Comparison of ENCODE assay signal across 28 cellular contexts in genomic region chr11:69648679-69649575, GRCh38. TPM values are rescaled to one million over a fixed set of nuclear protein-coding genes. Genes with fewer than 3 reads are reported as not detected.
DNase-seq lines count a peak whose midpoint lies in the region; ATAC-seq, FAIRE-seq and TF ChIP-seq lines count a peak whose summit lies in the region.
"Had no signal": no experiment of that assay in that cellular context is flagged by ENCODE, and none has a peak within 500 bp of the region (broad histone marks: within the 10 kb centered on the region; RNA-seq: fewer than 3 reads in every experiment).

No MANE protein-coding gene starts in this region.

- TF ChIP-seq POLR2A in K562 (conservative IDR thresholded peaks at IDR 0.05) = no peak

- H3K36me3 ChIP-seq in A673 (ENCODE audit: insufficient read depth, low read length, poor library complexity, severe bottlenecking) = peaks cover 100% of the 10 kb centered on the region
- peaks cover 39% of the 10 kb centered on the region for H3K36me3 ChIP-seq in H7 (replicated peaks; ENCODE audit: control insufficient read depth, insufficient read depth, low read length)
- H3K36me3 ChIP-seq in K562 (ENCODE audit: control insufficient read depth, insufficient read depth, low read length) = no peaks in the 10 kb centered on the region
- H3K36me3 ChIP-seq: uterus had no signal

- DNase-seq in A673 (ENCODE audit: low spot score) (peak; percentile 70), H7 (peak; percentile 36), K562 (ENCODE audit: extremely low read depth in 1 of 4, low spot score in 3 of 4) (no peak), neural crest cell (ENCODE audit: low read depth, low spot score) (no peak), superior temporal gyrus (ENCODE audit: extremely low spot score) (no peak), NCI-H2029 (lab: John Stamatoyannopoulos, UW) (no peak)
- DNase-seq in activated CD4-positive, alpha-beta T cell treated with anti-CD3 and anti-CD28 coated beads, Interleukin-2, amount 10 ng/mL, durations not matched to agents 7 days and 5 days = no peak
- DNase-seq: activated CD4-positive, alpha-beta T cell treated with anti-CD3 and anti-CD28 coated beads for 36 hours; activated CD8-positive, alpha-beta memory T cell treated with anti-CD3 and anti-CD28 coated beads for 24 hours; activated gamma-delta T cell; activated T-cell treated with anti-CD3 and anti-CD28 coated beads, Interleukin-2, amount 50 U/mL, for 1 hour; CD4-positive, CD25-positive, alpha-beta regulatory T cell; effector CD8-positive, alpha-beta T cell; foreskin melanocyte; left ventricle myocardium superior; NCI-H1436; NCI-H2107; NCI-H446 treated with DMSO at 0.1 percent for 48 hours; PC-3; SHP77 treated with DMSO at 0.1 percent for 48 hours; uterus had no signal

- POLR2A ChIA-PET in A673 (lab: Charles Lee; ENCODE audit: low non-redundant PET) = interaction anchor here (0.5 to 1.0 kb wide), 2 partner anchors 10 to 581 kb away, joined by 3 to 4 read pairs; no protein-coding TSS in a partner anchor
- POLR2A ChIA-PET in K562 (lab: Yijun Ruan, JAX) = no interaction called here
- POLR2A ChIA-PET in activated CD4-positive, alpha-beta T cell treated with anti-CD3 and anti-CD28 coated beads, Interleukin-2, amount 10 ng/mL, durations not matched to agents 7 days and 5 days (lab: Charles Lee) = no interaction called here

- ATAC-seq in K562 = no peak
- ATAC-seq in GM21526 (IDR thresholded peaks at IDR 0.05; ENCODE audit: low FRiP score, unreplicated experiment) = no peak
- ATAC-seq: activated CD4-positive, alpha-beta T cell treated with anti-CD3 and anti-CD28 coated beads for 36 hours; left ventricle myocardium superior; PC-3 had no signal

- TF ChIP-seq RAD21 in K562 (CRISPR knock-in tag; conservative IDR thresholded peaks at IDR 0.05 in 1 of 2, IDR thresholded peaks at IDR 0.05 in 1 of 2) = no peak

- H3K4me3 Mint-ChIP-seq in neural crest cell = peak overlapping the region; percentile 92
- no peak overlapping the region for H3K4me3 Mint-ChIP-seq in activated CD4-positive, alpha-beta T cell treated with anti-CD3 and anti-CD28 coated beads, Interleukin-2, amount 10 ng/mL, durations not matched to agents 7 days and 5 days
- H3K4me3 Mint-ChIP-seq: activated CD4-positive, alpha-beta T cell treated with anti-CD3 and anti-CD28 coated beads for 36 hours; brain had no signal

- no peak overlapping the region for H3K4me2 ChIP-seq in K562 (ENCODE audit: insufficient read depth, low read length)
- H3K4me2 ChIP-seq: smooth muscle cell had no signal

- no peak overlapping the region for H2AFZ ChIP-seq in K562 (ENCODE audit: low read depth, low read length)

- BruUV-seq in A673 (replicated peaks; lab: Mats Ljungman, UMichigan) (no TSS peak), K562 (replicated peaks; lab: Mats Ljungman, UMichigan) (no TSS peak)

- H3K9ac ChIP-seq in K562 (ENCODE audit: insufficient read depth in 1 of 2, low read depth in 2 of 2, low read length in 2 of 2) = peak overlapping the region in 1 of 2 experiments; percentile 35; a peak in 1 of 4 replicates

- no peaks in the 10 kb centered on the region; the same call in none of the 2 replicates for H4K20me1 ChIP-seq in K562 (replicated peaks; ENCODE audit: control insufficient read depth, insufficient read depth, low read length)

- no peaks in the 10 kb centered on the region for H3K27me3 ChIP-seq in A673 (replicated peaks; ENCODE audit: insufficient read depth, low read depth, low read length, poor library complexity)
- H3K27me3 ChIP-seq in H7 (ENCODE audit: control insufficient read depth, insufficient read depth, low read length) = no peaks in the 10 kb centered on the region
- H3K27me3 ChIP-seq in K562 (ENCODE audit: control insufficient read depth in 2 of 2, insufficient read depth in 2 of 2, low read length in 2 of 2) = no peaks in the 10 kb centered on the region
- H3K27me3 ChIP-seq: suprapubic skin, uterus had no signal

- in situ Hi-C loops in K562 (cut with MboI) = no loop called here

- no peaks in the 10 kb centered on the region for H3K79me2 ChIP-seq in K562 (ENCODE audit: control insufficient read depth, insufficient read depth, low read length)

- no peak overlapping the region for H3K27ac Mint-ChIP-seq in neural crest cell (ENCODE audit: unreplicated experiment)
- no peak overlapping the region for H3K27ac Mint-ChIP-seq in activated CD4-positive, alpha-beta T cell treated with anti-CD3 and anti-CD28 coated beads, Interleukin-2, amount 10 ng/mL, durations not matched to agents 7 days and 5 days
- H3K27ac Mint-ChIP-seq: activated CD4-positive, alpha-beta T cell treated with anti-CD3 and anti-CD28 coated beads for 36 hours; CD4-positive, CD25-positive, alpha-beta regulatory T cell had no signal

- 70% methylated on average over 34 of the region's 37 CpGs for WGBS in K562 (ENCODE audit: insufficient coverage, low coverage, missing lambda C conversion rate)

- peaks cover 48% of the 10 kb centered on the region for H3K4me1 Mint-ChIP-seq in neural crest cell
- H3K4me1 Mint-ChIP-seq in activated CD4-positive, alpha-beta T cell treated with anti-CD3 and anti-CD28 coated beads, Interleukin-2, amount 10 ng/mL, durations not matched to agents 7 days and 5 days = no peaks in the 10 kb centered on the region
- H3K4me1 Mint-ChIP-seq: activated CD4-positive, alpha-beta T cell treated with anti-CD3 and anti-CD28 coated beads for 36 hours had no signal

- peak overlapping the region; percentile 99 for H3K27ac ChIP-seq in A673 (ENCODE audit: low read depth, low read length, poor library complexity, severe bottlenecking)
- no peak overlapping the region for H3K27ac ChIP-seq in K562 (ENCODE audit: extremely low read depth, low read depth, low read length)
- H3K27ac ChIP-seq: suprapubic skin, uterus had no signal

- H3K27me3 Mint-ChIP-seq in neural crest cell (ENCODE audit: low read depth) = peaks cover 31% of the 10 kb centered on the region
- peaks cover 2% of the 10 kb centered on the region for H3K27me3 Mint-ChIP-seq in activated CD4-positive, alpha-beta T cell treated with anti-CD3 and anti-CD28 coated beads, Interleukin-2, amount 10 ng/mL, durations not matched to agents 7 days and 5 days
- H3K27me3 Mint-ChIP-seq: activated CD4-positive, alpha-beta T cell treated with anti-CD3 and anti-CD28 coated beads for 36 hours had no signal

- CTCF ChIA-PET in A673 (lab: Charles Lee) (no interaction called here), K562 (lab: Yijun Ruan, JAX; ENCODE audit: low intra/inter-chr PET ratio) (no interaction called here)
- CTCF ChIA-PET in activated CD4-positive, alpha-beta T cell treated with anti-CD3 and anti-CD28 coated beads, Interleukin-2, amount 10 ng/mL, durations not matched to agents 7 days and 5 days (lab: Charles Lee) = no interaction called here

- intact Hi-C loops in A673 (cut with micrococcal nuclease; ENCODE audit: unreplicated experiment) (no loop called here), K562 (cut with micrococcal nuclease) (loop anchor here (10.0 kb wide), 3 partner anchors 414 to 1014 kb away; no protein-coding TSS in a partner anchor)

- no peak for TF ChIP-seq EP300 in K562 (IDR thresholded peaks at IDR 0.05; ENCODE audit: low read length)

- H3K4me1 ChIP-seq in A673 (ENCODE audit: insufficient read depth, low read length, poor library complexity, severe bottlenecking) = peaks cover 88% of the 10 kb centered on the region
- H3K4me1 ChIP-seq in K562 (replicated peaks in 1 of 2; ENCODE audit: control insufficient read depth in 2 of 2, insufficient read depth in 2 of 2, low read length in 2 of 2) = peaks cover 3 to 51% of the 10 kb centered on the region in 2 experiments; a peak in 4 of 5 replicates

- H3K9me1 ChIP-seq in K562 (ENCODE audit: control insufficient read depth, insufficient read depth, low read length) = no peaks in the 10 kb centered on the region

- peaks cover 30% of the 10 kb centered on the region for H3K36me3 Mint-ChIP-seq in neural crest cell (ENCODE audit: low read depth)
- H3K36me3 Mint-ChIP-seq in activated CD4-positive, alpha-beta T cell treated with anti-CD3 and anti-CD28 coated beads, Interleukin-2, amount 10 ng/mL, durations not matched to agents 7 days and 5 days (ENCODE audit: low read depth) = no peaks in the 10 kb centered on the region

- TF ChIP-seq CTCF in A673 (conservative IDR thresholded peaks at IDR 0.05; ENCODE audit: low read depth, low read length) (no peak), K562 (IDR thresholded peaks at IDR 0.05 in 2 of 3, conservative IDR thresholded peaks at IDR 0.05 in 1 of 3; ENCODE audit: insufficient read depth in 2 of 3, low read depth in 1 of 3, low read length in 3 of 3) (no peak), neural crest cell (conservative IDR thresholded peaks at IDR 0.05) (no peak)

- H3K4me3 ChIP-seq in A673 (ENCODE audit: low read depth, low read length, poor library complexity, severe bottlenecking) = peak overlapping the region; percentile 86
- H3K4me3 ChIP-seq in H7 (ENCODE audit: insufficient read depth, low read depth, low read length) = no peak overlapping the region
- H3K4me3 ChIP-seq in K562 = no peak overlapping the region
- H3K4me3 ChIP-seq: smooth muscle cell, suprapubic skin, uterus had no signal

- H3K9me3 ChIP-seq in A673 (ENCODE audit: low read depth, low read length, poor library complexity, severe bottlenecking) = no peaks in the 10 kb centered on the region
- H3K9me3 ChIP-seq in K562 (replicated peaks; ENCODE audit: control insufficient read depth, insufficient read depth, low read depth, low read length) = no peaks in the 10 kb centered on the region
- H3K9me3 ChIP-seq: suprapubic skin, uterus had no signal

- no peak for FAIRE-seq in K562 (lab: Jason Lieb, UNC)
- FAIRE-seq: GM19239 had no signal

- H3K9me3 Mint-ChIP-seq in neural crest cell = no peaks in the 10 kb centered on the region
- no peaks in the 10 kb centered on the region for H3K9me3 Mint-ChIP-seq in activated CD4-positive, alpha-beta T cell treated with anti-CD3 and anti-CD28 coated beads, Interleukin-2, amount 10 ng/mL, durations not matched to agents 7 days and 5 days
- H3K9me3 Mint-ChIP-seq: CD4-positive, CD25-positive, alpha-beta regulatory T cell had no signal

RNA-seq across cellular contexts. Expression of gene CCND1, which starts 8.0 kb away (rescaled TPM):
- 2,517 and 2,519 TPM in 2 replicates for total RNA-seq in A673 (2021)
- total RNA-seq in H7 (2014; rRNA removed; shearing (Covaris generic)) = 220 and 292 TPM in 2 replicates
- total RNA-seq in K562 (2011; cell fraction: chromatin; rRNA removed; ENCODE audit: low replicate concordance) = 9.3 and 33.6 TPM in 2 replicates
- 22.5 and 33.2 TPM in 2 replicates for total RNA-seq in K562 (2011; cell fraction: nucleolus; rRNA removed)
- total RNA-seq in K562 (2011; cell fraction: nucleoplasm; rRNA removed) = 11.1 and 13.8 TPM in 2 replicates
- total RNA-seq in K562 (2014; rRNA removed) = 7.7 and 11.4 TPM in 2 replicates
- total RNA-seq in K562 (2014; rRNA removed; fragmentation: Illumina TruSeq; extraction: Trizol) = 3.1 TPM in 2 replicates
- 2.2 and 3.8 TPM in 2 replicates for total RNA-seq in K562 (2015; rRNA removed; fragmentation: Illumina TruSeq; extraction: Trizol)
- 18.9 and 23.3 TPM in 2 replicates for total RNA-seq in K562 (2021)
- polyA plus RNA-seq in K562 (2011; rRNA removed) = 16.7 and 19.7 TPM in 2 replicates
- 16.2 and 30.6 TPM in 2 replicates for polyA plus RNA-seq in K562 (2011; cell fraction: cytosol; rRNA removed)
- polyA plus RNA-seq in K562 (2011; cell fraction: nucleus; rRNA removed) = 20.4 and 50.8 TPM in 2 replicates
- polyA plus RNA-seq in K562 (2012) = 6.0 and 6.3 TPM in 2 replicates
- 3.0 and 6.5 TPM in 2 replicates for polyA plus RNA-seq in K562 (2014; fragmentation: Illumina TruSeq; extraction: Trizol)
- under 1 TPM; 0.04 to 0.13 TPM for polyA plus RNA-seq in K562 (2014; fragmentation: Nextera tagmentation; extraction: Ambion mirVana)
- polyA plus RNA-seq in K562 (2014; rRNA removed) = 6.4 and 7.5 TPM in 2 replicates
- 10.3 and 15.0 TPM in 2 replicates for polyA minus RNA-seq in K562 (2011; rRNA and poly(A)+ RNA removed)
- polyA minus RNA-seq in K562 (2011; cell fraction: cytosol; rRNA and poly(A)+ RNA removed) = 29.4 and 35.4 TPM in 2 replicates
- 44.4 and 45.2 TPM in 2 replicates for polyA minus RNA-seq in K562 (2011; cell fraction: nucleus; rRNA and poly(A)+ RNA removed)
- total RNA-seq in neural crest cell = 344 and 350 TPM in 2 replicates
- total RNA-seq in activated CD4-positive, alpha-beta T cell treated with anti-CD3 and anti-CD28 coated beads, Interleukin-2, amount 10 ng/mL, durations not matched to agents 7 days and 5 days = under 1 TPM; 0.21 to 0.42 TPM

RNA-seq across cellular contexts. Expression of gene LTO1, which starts 26.2 kb away (rescaled TPM):
- total RNA-seq in A673 (2021) (52.8 and 56.0 TPM in 2 replicates), K562 (2014; rRNA removed) (26.0 and 27.9 TPM in 2 replicates), K562 (2014; rRNA removed; fragmentation: Illumina TruSeq; extraction: Trizol) (14.3 and 16.3 TPM in 2 replicates), K562 (2015; rRNA removed; fragmentation: Illumina TruSeq; extraction: Trizol) (18.6 and 19.1 TPM in 2 replicates), K562 (2021) (18.7 and 21.4 TPM in 2 replicates), neural crest cell (24.7 and 26.6 TPM in 2 replicates)
- total RNA-seq in H7 (2014; rRNA removed; shearing (Covaris generic)) = 12.3 and 13.9 TPM in 2 replicates
- 57.3 and 78.3 TPM in 2 replicates for total RNA-seq in K562 (2011; cell fraction: chromatin; rRNA removed; ENCODE audit: low replicate concordance)
- 45.9 and 51.0 TPM in 2 replicates for total RNA-seq in K562 (2011; cell fraction: nucleolus; rRNA removed)
- 63.6 and 86.3 TPM in 2 replicates for total RNA-seq in K562 (2011; cell fraction: nucleoplasm; rRNA removed)
- polyA plus RNA-seq in K562 (2011; rRNA removed) (15.9 and 19.9 TPM in 2 replicates), K562 (2014; fragmentation: Illumina TruSeq; extraction: Trizol) (18.9 and 20.3 TPM in 2 replicates), K562 (2014; fragmentation: Nextera tagmentation; extraction: Ambion mirVana) (1 to 10 TPM; 2.6 to 3.7 TPM), K562 (2014; rRNA removed) (36.8 and 43.4 TPM in 2 replicates)
- polyA plus RNA-seq in K562 (2011; cell fraction: cytosol; rRNA removed) = 22.3 and 22.4 TPM in 2 replicates
- 29.3 and 45.4 TPM in 2 replicates for polyA plus RNA-seq in K562 (2011; cell fraction: nucleus; rRNA removed)
- polyA plus RNA-seq in K562 (2012) = 15.8 and 17.4 TPM in 2 replicates
- polyA minus RNA-seq in K562 (2011; rRNA and poly(A)+ RNA removed) = 13.3 and 22.2 TPM in 2 replicates
- polyA minus RNA-seq in K562 (2011; cell fraction: cytosol; rRNA and poly(A)+ RNA removed) = 7.5 and 7.6 TPM in 2 replicates
- polyA minus RNA-seq in K562 (2011; cell fraction: nucleus; rRNA and poly(A)+ RNA removed) = 17.8 and 18.2 TPM in 2 replicates
- 10 to 100 TPM; 30.7 to 34.0 TPM for total RNA-seq in activated CD4-positive, alpha-beta T cell treated with anti-CD3 and anti-CD28 coated beads, Interleukin-2, amount 10 ng/mL, durations not matched to agents 7 days and 5 days

RNA-seq across cellular contexts. Expression of gene FGF19, which starts 54.9 kb away (rescaled TPM):
- total RNA-seq in A673 (2021) = 0.69 TPM in 1 of 2 replicates, not detected in the other
- total RNA-seq in H7 (2014; rRNA removed; shearing (Covaris generic)) = 36.7 and 42.8 TPM in 2 replicates
- not detected in 2 replicates for total RNA-seq in K562 (2011; cell fraction: chromatin; rRNA removed; ENCODE audit: low replicate concordance)
- not detected in 2 replicates for total RNA-seq in K562 (2011; cell fraction: nucleolus; rRNA removed)
- not detected in 2 replicates for total RNA-seq in K562 (2011; cell fraction: nucleoplasm; rRNA removed)
- total RNA-seq in K562 (2014; rRNA removed) = not detected in 2 replicates
- not detected in 2 replicates for total RNA-seq in K562 (2014; rRNA removed; fragmentation: Illumina TruSeq; extraction: Trizol)
- not detected in 2 replicates for total RNA-seq in K562 (2015; rRNA removed; fragmentation: Illumina TruSeq; extraction: Trizol)
- 0.07 and 0.11 TPM in 2 replicates for total RNA-seq in K562 (2021)
- polyA plus RNA-seq in K562 (2011; rRNA removed) = not detected in 2 replicates
- polyA plus RNA-seq in K562 (2011; cell fraction: cytosol; rRNA removed) = not detected in 2 replicates
- not detected in 2 replicates for polyA plus RNA-seq in K562 (2011; cell fraction: nucleus; rRNA removed)
- polyA plus RNA-seq in K562 (2012) = not detected in 2 replicates
- not detected in 2 replicates for polyA plus RNA-seq in K562 (2014; fragmentation: Illumina TruSeq; extraction: Trizol)
- polyA plus RNA-seq in K562 (2014; fragmentation: Nextera tagmentation; extraction: Ambion mirVana) = not detected
- polyA plus RNA-seq in K562 (2014; rRNA removed) = not detected in 2 replicates
- not detected in 2 replicates for polyA minus RNA-seq in K562 (2011; rRNA and poly(A)+ RNA removed)
- polyA minus RNA-seq in K562 (2011; cell fraction: cytosol; rRNA and poly(A)+ RNA removed) = not detected in 2 replicates
- polyA minus RNA-seq in K562 (2011; cell fraction: nucleus; rRNA and poly(A)+ RNA removed) = not detected in 2 replicates
- total RNA-seq in neural crest cell = 0.21 and 0.34 TPM in 2 replicates
- not detected for total RNA-seq in activated CD4-positive, alpha-beta T cell treated with anti-CD3 and anti-CD28 coated beads, Interleukin-2, amount 10 ng/mL, durations not matched to agents 7 days and 5 days
- total RNA-seq: CD4-positive, CD25-positive, alpha-beta regulatory T cell; left ventricle myocardium superior; PC-3; smooth muscle cell; suprapubic skin; T-helper 1 cell treated with Interleukin-12 subunit alpha and Interleukin-12 subunit beta and Interleukin-4 antibody, amounts not matched to agents 30 ng/mL and 1 ng/mL, for 36 hours had no signal
- polyA plus RNA-seq: CD4-positive, CD25-positive, alpha-beta regulatory T cell; esophagus; smooth muscle cell had no signal

Comparison
In these comparisons a context has a peak if more than half of its experiments do, and no peak if none do; other contexts are left out.
1. DNase-seq: peak in A673 (single experiment) and H7 (single experiment); none in K562 (0 of 4), neural crest cell (single experiment), activated CD4-positive, alpha-beta T cell treated with anti-CD3 and anti-CD28 coated beads, Interleukin-2, amount 10 ng/mL, durations not matched to agents 7 days and 5 days (single experiment), superior temporal gyrus (single experiment) and NCI-H2029 (single experiment).
2. RNA of gene FGF19, which starts 54.9 kb away (total RNA-seq): 36.7 to 42.8 TPM in H7; 0.69 TPM in A673, 0.21 to 0.34 TPM in neural crest cell, 0.07 to 0.11 TPM in K562 and not detected in activated CD4-positive, alpha-beta T cell treated with anti-CD3 and anti-CD28 coated beads, Interleukin-2, amount 10 ng/mL, durations not matched to agents 7 days and 5 days; every median in the first group is over 10 times any median in the second.